Comparison of ENCODE assay signal across 32 cellular contexts in the genomic region with DNA sequence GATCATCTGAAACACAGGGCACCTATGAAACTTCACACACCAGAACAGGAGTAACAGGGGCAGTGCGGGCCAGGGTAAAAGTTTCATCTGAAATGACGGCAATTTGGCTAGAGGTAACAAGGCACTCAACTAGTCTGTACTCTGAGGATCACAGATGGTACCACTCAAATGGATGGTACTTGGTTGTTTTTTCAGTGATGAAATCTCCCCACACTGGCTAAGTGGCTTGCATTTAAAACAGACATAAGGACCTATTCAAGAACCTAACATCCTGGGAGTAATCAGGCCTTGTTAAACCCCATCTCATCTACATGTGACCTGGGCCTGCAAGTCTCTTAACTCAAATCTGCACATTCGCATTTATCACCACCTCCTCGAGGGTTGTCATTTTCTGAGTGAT.
"Had no signal": no experiment of that assay in that cellular context is flagged by ENCODE, and none has a peak within 500 bp of the region (broad histone marks: within the 10 kb centered on the region; RNA-seq: fewer than 3 reads in every experiment).

No MANE protein-coding gene starts in this region.

- H3K4me1 Mint-ChIP-seq: activated CD4-positive, alpha-beta T cell treated with anti-CD3 and anti-CD28 coated beads for 36 hours; activated CD4-positive, alpha-beta T cell treated with anti-CD3 and anti-CD28 coated beads, Interleukin-2, amount 10 ng/mL, durations not matched to agents 7 days and 5 days; brain; WTC11 had no signal

- H3K4me3 Mint-ChIP-seq: activated CD4-positive, alpha-beta T cell treated with anti-CD3 and anti-CD28 coated beads for 36 hours; activated CD4-positive, alpha-beta T cell treated with anti-CD3 and anti-CD28 coated beads, Interleukin-2, amount 10 ng/mL, durations not matched to agents 7 days and 5 days; activated CD8-positive, alpha-beta T cell treated with anti-CD3 and anti-CD28 coated beads, Interleukin-2, amount 10 ng/mL, durations not matched to agents 7 days and 5 days; activated naive CD4-positive, alpha-beta T cell treated with anti-CD3 and anti-CD28 coated beads for 36 hours; activated T-cell treated with anti-CD3 and anti-CD28 coated beads, Interleukin-2, amount 50 U/mL, for 24 hours; brain; T-helper 1 cell treated with Interleukin-12 subunit alpha and Interleukin-12 subunit beta and Interleukin-4 antibody, amounts not matched to agents 30 μg/mL and 1 μg/mL, for 36 hours; T-helper 2 cell treated with Interferon-gamma antibody and Interleukin-4, amounts not matched to agents 5 μg/mL and 100 μg/mL, for 36 hours; WTC11 had no signal

- H3K9me3 ChIP-seq: Peyer's patch, SJSA1, SK-N-SH had no signal

- H3K9me3 Mint-ChIP-seq: activated CD4-positive, alpha-beta T cell treated with anti-CD3 and anti-CD28 coated beads, Interleukin-2, amount 10 ng/mL, durations not matched to agents 7 days and 5 days; activated naive CD4-positive, alpha-beta T cell treated with anti-CD3 and anti-CD28 coated beads for 36 hours; T-helper 1 cell treated with Interleukin-12 subunit alpha and Interleukin-12 subunit beta and Interleukin-4 antibody, amounts not matched to agents 30 μg/mL and 1 μg/mL, for 36 hours; T-helper 2 cell treated with Interferon-gamma antibody and Interleukin-4, amounts not matched to agents 5 μg/mL and 100 μg/mL, for 36 hours; WTC11 had no signal

- H3K27me3 ChIP-seq: Peyer's patch, SJSA1 had no signal

- H3K4me1 ChIP-seq: Peyer's patch, SJSA1 had no signal

- H3K27ac ChIP-seq: KMS-11, Peyer's patch, SJSA1 had no signal

- H3K36me3 ChIP-seq: Peyer's patch had no signal

- ATAC-seq: activated CD4-positive, alpha-beta T cell treated with anti-CD3 and anti-CD28 coated beads for 36 hours; activated CD4-positive, CD25-positive, alpha-beta regulatory T cell treated with anti-CD3 and anti-CD28 coated beads, Interleukin-2, amount 50 U/mL, for 24 hours; activated CD8-positive, alpha-beta T cell treated with anti-CD3 and anti-CD28 coated beads, Interleukin-2, amount 10 ng/mL, durations not matched to agents 7 days and 5 days; activated naive CD4-positive, alpha-beta T cell treated with anti-CD3 and anti-CD28 coated beads, Interleukin-2, amount 50 U/mL, for 72 hours; PC-3; WTC11 had no signal

- DNase-seq: activated CD4-positive, alpha-beta T cell treated with anti-CD3 and anti-CD28 coated beads for 36 hours; activated CD4-positive, alpha-beta T cell treated with anti-CD3 and anti-CD28 coated beads, Interleukin-2, amount 10 ng/mL, durations not matched to agents 7 days and 5 days; activated CD4-positive, alpha-beta T cell treated with anti-CD3 and anti-CD28 coated beads, Interleukin-2, amount 50 U/mL, for 48 hours; activated CD8-positive, alpha-beta T cell treated with anti-CD3 and anti-CD28 coated beads, Interleukin-2, amount 10 ng/mL, durations not matched to agents 7 days and 5 days; activated gamma-delta T cell treated with Interleukin-2 at 50 U/mL for 16 hours; activated naive CD4-positive, alpha-beta T cell treated with anti-CD3 and anti-CD28 coated beads for 36 hours; activated T-cell treated with anti-CD3 and anti-CD28 coated beads, Interleukin-2, amount 50 U/mL, for 24 hours; anterior cingulate cortex; caudate nucleus; cerebellar nuclear complex; MM.1S; MV-4-11; NCI-H1092; NCI-H187 treated with DMSO at 0.1 percent for 48 hours; NCI-H2081; NCI-H2171; NCI-H526; NCI-H748 treated with DMSO at 0.1 percent for 48 hours; NK-92 treated with Interleukin-12 subunit alpha and Interleukin-12 subunit beta, amount 100 ng/mL, for 24 hours; PC-3; Peyer's patch; RPMI8226; SHP77 treated with DMSO at 0.1 percent for 48 hours; SK-N-SH had no signal

- H3K4me3 ChIP-seq: Peyer's patch, SJSA1 had no signal

- H3K27ac Mint-ChIP-seq: activated CD4-positive, alpha-beta T cell treated with anti-CD3 and anti-CD28 coated beads for 36 hours; activated CD4-positive, alpha-beta T cell treated with anti-CD3 and anti-CD28 coated beads, Interleukin-2, amount 10 ng/mL, durations not matched to agents 7 days and 5 days; activated CD8-positive, alpha-beta T cell treated with anti-CD3 and anti-CD28 coated beads, Interleukin-2, amount 10 ng/mL, durations not matched to agents 7 days and 5 days; activated naive CD4-positive, alpha-beta T cell treated with anti-CD3 and anti-CD28 coated beads for 36 hours; activated naive CD4-positive, alpha-beta T cell treated with anti-CD3 and anti-CD28 coated beads, Interleukin-2, amount 50 U/mL, for 72 hours; activated T-cell treated with anti-CD3 and anti-CD28 coated beads, Interleukin-2, amount 50 U/mL, for 24 hours; brain; T-helper 1 cell treated with Interleukin-12 subunit alpha and Interleukin-12 subunit beta and Interleukin-4 antibody, amounts not matched to agents 30 μg/mL and 1 μg/mL, for 36 hours; T-helper 2 cell treated with Interferon-gamma antibody and Interleukin-4, amounts not matched to agents 5 μg/mL and 100 μg/mL, for 36 hours; WTC11 had no signal

- H3K27me3 Mint-ChIP-seq: activated CD4-positive, alpha-beta T cell treated with anti-CD3 and anti-CD28 coated beads for 36 hours; activated CD4-positive, alpha-beta T cell treated with anti-CD3 and anti-CD28 coated beads, Interleukin-2, amount 10 ng/mL, durations not matched to agents 7 days and 5 days; activated T-cell treated with anti-CD3 and anti-CD28 coated beads, Interleukin-2, amount 50 U/mL, for 24 hours; brain had no signal
